ENCODE assay signal across 21 cellular contexts in the genomic region with DNA sequence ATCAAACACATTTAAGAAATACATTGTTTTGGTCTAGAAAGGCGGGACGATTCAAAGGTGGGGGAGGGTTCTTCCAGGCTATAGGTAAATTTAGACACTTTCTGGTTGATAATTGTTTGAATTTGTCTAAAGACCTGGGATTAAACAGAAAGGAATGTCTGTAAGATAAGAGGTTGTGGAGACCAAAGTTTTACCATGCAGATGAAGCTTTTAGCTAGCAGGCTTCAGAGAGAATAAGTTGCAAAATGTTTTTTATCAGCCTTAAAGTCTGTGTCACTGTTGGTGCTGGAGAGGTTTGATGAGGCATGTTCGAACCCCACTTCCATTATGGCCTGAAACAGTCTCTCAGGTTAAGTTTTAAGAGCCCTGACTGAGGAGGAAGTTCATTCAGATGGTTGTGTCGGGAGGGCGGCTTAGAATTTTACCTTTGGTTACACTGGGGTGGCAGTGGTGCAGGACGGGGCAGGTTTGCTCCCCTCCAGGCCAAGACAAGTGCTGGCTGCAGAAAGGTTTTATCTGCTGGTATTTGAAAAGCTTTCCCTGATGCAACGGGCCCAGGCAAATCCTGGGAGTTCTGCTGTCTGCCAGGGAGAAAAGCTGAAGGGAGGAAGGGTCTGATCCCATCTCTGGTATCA. TPM values are rescaled to one million over a fixed set of nuclear protein-coding genes. Genes with fewer than 3 reads are reported as not detected.
DNase-seq lines count a peak whose midpoint lies in the region; ATAC-seq and TF ChIP-seq lines count a peak whose summit lies in the region.
"Had no signal": no experiment of that assay in that cellular context is flagged by ENCODE, and none has a peak within 500 bp of the region (broad histone marks: within the 10 kb centered on the region; RNA-seq: fewer than 3 reads in every experiment).

No MANE protein-coding gene starts in this region.

- intact Hi-C loops in CD14-positive monocyte (cut with micrococcal nuclease) (no loop called here), esophagus muscularis mucosa (cut with DNase I) (no loop called here), uterus (cut with DNase I; ENCODE audit: low total_unique reads) (no loop called here)

- peak overlapping the region; percentile 52; the same call in 1 of the 2 replicates for H3K9ac ChIP-seq in OCI-LY1 (ENCODE audit: low read length)

- peak overlapping the region; percentile 44; the same call in 1 of the 2 replicates for H2AFZ ChIP-seq in OCI-LY1 (ENCODE audit: low read length)
- H2AFZ ChIP-seq in osteoblast (ENCODE audit: low read length) = no peak overlapping the region

- H3K27ac ChIP-seq in OCI-LY1 (ENCODE audit: low read depth, low read length, poor library complexity, severe bottlenecking) = peak overlapping the region; percentile 84
- peak overlapping the region; percentile 60 to 73 (median 67) for H3K27ac ChIP-seq in esophagus muscularis mucosa (replicated peaks in 1 of 4)
- peak overlapping the region; percentile 79 for H3K27ac ChIP-seq in osteoblast (ENCODE audit: low read depth, low read length)
- H3K27ac ChIP-seq in uterus = peak overlapping the region in 1 of 2 donors; percentile 45
- H3K27ac ChIP-seq: thyroid gland, WERI-Rb-1 had no signal

- TF ChIP-seq EP300 in esophagus muscularis mucosa (IDR thresholded peaks at IDR 0.05) = no peak

- H3K36me3 Mint-ChIP-seq in CD14-positive monocyte = peaks cover 0 to 13% of the 10 kb centered on the region in 2 donors
- H3K36me3 Mint-ChIP-seq: T-cell had no signal

- H3K27me3 Mint-ChIP-seq in CD14-positive monocyte (ENCODE audit: low read depth in 3 of 3) = peaks cover 0 to 4% (median 0%) of the 10 kb centered on the region in 3 donors

- peaks cover 3% of the 10 kb centered on the region; the same call in 1 of the 2 replicates for H3K27me3 ChIP-seq in OCI-LY1 (ENCODE audit: insufficient read depth, low read length)
- no peaks in the 10 kb centered on the region for H3K27me3 ChIP-seq in esophagus muscularis mucosa
- H3K27me3 ChIP-seq in osteoblast (ENCODE audit: insufficient read depth, low read length) = peaks cover 8% of the 10 kb centered on the region
- H3K27me3 ChIP-seq in uterus = no peaks in the 10 kb centered on the region
- H3K27me3 ChIP-seq: thyroid gland had no signal

- H3K36me3 ChIP-seq in OCI-LY1 (ENCODE audit: insufficient read depth, low read length) (no peaks in the 10 kb centered on the region; the same call in 1 of the 2 replicates), esophagus muscularis mucosa (no peaks in the 10 kb centered on the region), osteoblast (ENCODE audit: insufficient read depth, low read length) (no peaks in the 10 kb centered on the region), uterus (no peaks in the 10 kb centered on the region)
- H3K36me3 ChIP-seq: thyroid gland, WERI-Rb-1 had no signal

- H3K4me2 ChIP-seq in OCI-LY1 (ENCODE audit: low read length) (peak overlapping the region; percentile 42; the same call in 1 of the 2 replicates), osteoblast (ENCODE audit: insufficient read depth, low read length) (peak overlapping the region; percentile 53)

- H3K4me3 ChIP-seq in OCI-LY1 (ENCODE audit: low read depth, low read length, poor library complexity, severe bottlenecking) (peak overlapping the region; percentile 10), esophagus muscularis mucosa (no peak overlapping the region), osteoblast (ENCODE audit: insufficient read depth, low read length) (no peak overlapping the region), uterus (no peak overlapping the region)
- H3K4me3 ChIP-seq: thyroid gland had no signal

- peak overlapping the region; percentile 12 to 17 for H3K4me3 Mint-ChIP-seq in CD14-positive monocyte
- H3K4me3 Mint-ChIP-seq: endodermal cell, T-cell had no signal

- H3F3A ChIP-seq in OCI-LY1 (ENCODE audit: insufficient read depth, low read length) = 0 out of 2 replicates have a peak, but pooled peaks cover 6% of the 10 kb centered on the region

- H3K79me2 ChIP-seq in OCI-LY1 (ENCODE audit: insufficient read depth, low read length) (no peaks in the 10 kb centered on the region), osteoblast (ENCODE audit: insufficient read depth, low read length) (no peaks in the 10 kb centered on the region)

- ATAC-seq in HG03469 (IDR thresholded peaks at IDR 0.05; ENCODE audit: unreplicated experiment) = no peak
- ATAC-seq: T-cell had no signal

- whole genome bisulfite sequencing in esophagus muscularis mucosa = 58% methylated on average over 6 of the region's 7 CpGs

- H3K9me3 Mint-ChIP-seq in CD14-positive monocyte = peaks cover 0 to 3% (median 2%) of the 10 kb centered on the region in 7 donors
- H3K9me3 Mint-ChIP-seq: T-cell had no signal

- H3K27ac Mint-ChIP-seq in CD14-positive monocyte = peak overlapping the region in 3 of 7 donors; percentile 50 to 70 (median 59)
- H3K27ac Mint-ChIP-seq: endodermal cell, T-cell had no signal

- TF ChIP-seq CTCF in CD14-positive monocyte (IDR thresholded peaks at IDR 0.05) = no peak
- no peak for TF ChIP-seq CTCF in OCI-LY1 (IDR thresholded peaks at IDR 0.05; ENCODE audit: low read length)
- TF ChIP-seq CTCF in esophagus muscularis mucosa (IDR thresholded peaks at IDR 0.05) = no peak
- no peak for TF ChIP-seq CTCF in osteoblast (IDR thresholded peaks at IDR 0.05; ENCODE audit: extremely low read depth, low read depth, low read length)
- no peak for TF ChIP-seq CTCF in uterus (IDR thresholded peaks at IDR 0.05)

- TF ChIP-seq POLR2A in esophagus muscularis mucosa (IDR thresholded peaks at IDR 0.05; ENCODE audit: low read depth) (no peak), uterus (IDR thresholded peaks at IDR 0.05) (no peak)

- peaks cover 4% of the 10 kb centered on the region; the same call in 1 of the 2 replicates for H3K9me3 ChIP-seq in OCI-LY1 (ENCODE audit: low read length)
- H3K9me3 ChIP-seq in esophagus muscularis mucosa = no peaks in the 10 kb centered on the region
- H3K9me3 ChIP-seq in osteoblast (ENCODE audit: low read depth, low read length) = no peaks in the 10 kb centered on the region
- H3K9me3 ChIP-seq in uterus = no peaks in the 10 kb centered on the region
- H3K9me3 ChIP-seq: thyroid gland had no signal

- DNase-seq in CD14-positive monocyte (ENCODE audit: low spot score) (no peak), esophagus muscularis mucosa (ENCODE audit: extremely low spot score) (no peak), osteoblast (ENCODE audit: insufficient read length, low spot score, missing footprints) (no peak), RKO (ENCODE audit: low spot score) (no peak), uterus (no peak)
- DNase-seq in activated effector memory CD4-positive, alpha-beta T cell treated with anti-CD3 and anti-CD28 coated beads, Interleukin-2, amount 50 U/mL, for 16 hours = no peak
- DNase-seq: activated naive CD4-positive, alpha-beta T cell; anterior cingulate cortex; endodermal cell; NCI-H1105 treated with DMSO at 0.1 percent for 48 hours; NCI-H2081 treated with DMSO at 0.1 percent for 48 hours; NCI-H510A; T-cell; WERI-Rb-1 had no signal

- H3K9me2 ChIP-seq in OCI-LY1 (ENCODE audit: low read depth, low read length) = no peaks in the 10 kb centered on the region

- H3K4me1 Mint-ChIP-seq in CD14-positive monocyte = peaks cover 74% of the 10 kb centered on the region

- H4K20me1 ChIP-seq in OCI-LY1 (ENCODE audit: insufficient read depth, low read length) (no peaks in the 10 kb centered on the region), osteoblast (ENCODE audit: insufficient read depth, low read length) (no peaks in the 10 kb centered on the region)

- peaks cover 55% of the 10 kb centered on the region for H3K4me1 ChIP-seq in OCI-LY1 (ENCODE audit: insufficient read depth, low read length, severe bottlenecking)
- peaks cover 14 to 24% (median 23%) of the 10 kb centered on the region in 4 donors for H3K4me1 ChIP-seq in esophagus muscularis mucosa
- H3K4me1 ChIP-seq in osteoblast (ENCODE audit: insufficient read depth, low read length) = peaks cover 30% of the 10 kb centered on the region
- H3K4me1 ChIP-seq in uterus = no peaks in the 10 kb centered on the region

RNA-seq across cellular contexts. Expression of gene SLC2A5, which starts 16.0 kb away (rescaled TPM):
- polyA plus RNA-seq in CD14-positive monocyte = 1 to 10 TPM in 1 of 2 donors, under 1 TPM in 1; 0.75 to 1.3 TPM
- 1 to 10 TPM in 1 of 4 donors, under 1 TPM in 2, not detected in 1; 0.06 to 2.0 (median 0.57) TPM for total RNA-seq in esophagus muscularis mucosa
- 11.2 and 22.4 TPM in 2 replicates for total RNA-seq in osteoblast
- total RNA-seq in uterus = 1 to 10 TPM in 2 of 4 donors, not detected in 2; 1.1 to 2.4 TPM
- total RNA-seq: endodermal cell, kidney epithelial cell had no signal
- polyA plus RNA-seq: neural cell had no signal

RNA-seq across cellular contexts. Expression of gene GPR157, which starts 43.5 kb away (rescaled TPM):
- polyA plus RNA-seq in CD14-positive monocyte = 1 to 10 TPM in 1 of 2 donors, under 1 TPM in 1; 0.56 to 1.1 TPM
- 1 to 10 TPM; 2.5 to 8.4 (median 3.8) TPM for total RNA-seq in esophagus muscularis mucosa
- total RNA-seq in osteoblast = 3.2 and 5.4 TPM in 2 replicates
- total RNA-seq in uterus = 10 to 100 TPM in 1 of 4 donors, 1 to 10 TPM in 2, under 1 TPM in 1; 0.59 to 10.7 (median 2.2) TPM
- polyA plus RNA-seq: neural cell had no signal

RNA-seq across cellular contexts. Expression of gene SLC2A7, which starts 59.2 kb away (rescaled TPM):
- not detected for polyA plus RNA-seq in CD14-positive monocyte
- total RNA-seq in esophagus muscularis mucosa (not detected), osteoblast (not detected in 2 replicates), uterus (not detected)
- total RNA-seq: endodermal cell, fibroblast of villous mesenchyme, kidney epithelial cell, T-cell had no signal
- polyA plus RNA-seq: AG04450, neural cell had no signal
